ENCODE assay signal across 20 cellular contexts in genomic region chr6:15921243-15921642, GRCh38.
"Had no signal": no experiment of that assay in that cellular context is flagged by ENCODE, and none has a peak within 500 bp of the region (broad histone marks: within the 10 kb centered on the region; RNA-seq: fewer than 3 reads in every experiment).

No MANE protein-coding gene starts in this region.

- H3K4me1 ChIP-seq: body of pancreas, heart right ventricle, tibial nerve, vagina had no signal

- H3K27ac ChIP-seq: body of pancreas, dorsolateral prefrontal cortex, epithelial cell of prostate, heart right ventricle, ovary, psoas muscle, tibial nerve, vagina had no signal

- DNase-seq: activated CD4-positive, alpha-beta T cell treated with anti-CD3 and anti-CD28 coated beads for 36 hours; activated CD4-positive, alpha-beta T cell treated with anti-CD3 and anti-CD28 coated beads, Interleukin-2, amount 50 U/mL, for 48 hours; activated naive CD4-positive, alpha-beta T cell; activated naive CD8-positive, alpha-beta T cell treated with anti-CD3 and anti-CD28 coated beads for 36 hours; activated T-cell treated with anti-CD3 and anti-CD28 coated beads for 4 hours; body of pancreas; dorsolateral prefrontal cortex; heart right ventricle; left cardiac atrium; natural killer cell; ovary; psoas muscle; right cardiac atrium; stimulated activated CD4-positive, alpha-beta T cell treated with anti-CD3 and anti-CD28 coated beads, Interleukin-15, amount 100 ng/mL, for 24 hours; stimulated activated CD4-positive, alpha-beta T cell treated with anti-CD3 and anti-CD28 coated beads, Interleukin-2, amount 100 ng/mL, for 48 hours had no signal

- H3K9me3 ChIP-seq: body of pancreas, ovary, psoas muscle, tibial nerve, vagina had no signal

- H3K27me3 ChIP-seq: body of pancreas, dorsolateral prefrontal cortex, heart right ventricle, ovary, tibial nerve, vagina had no signal

- H3K4me3 ChIP-seq: body of pancreas, dorsolateral prefrontal cortex, heart right ventricle, ovary, psoas muscle, skin epidermis, tibial nerve, vagina had no signal

- H3K36me3 ChIP-seq: heart right ventricle, ovary, tibial nerve, vagina had no signal

- ATAC-seq: activated CD4-positive, alpha-beta T cell treated with anti-CD3 and anti-CD28 coated beads for 36 hours; body of pancreas; heart right ventricle; left cardiac atrium; natural killer cell; psoas muscle; WTC11 had no signal
